ENCODE assay signal across 9 cellular contexts in genomic region chr11:72743321-72744221, GRCh38. TPM values are rescaled to one million over a fixed set of nuclear protein-coding genes. Genes with fewer than 3 reads are reported as not detected.
DNase-seq lines count a peak whose midpoint lies in the region; ATAC-seq, FAIRE-seq and TF ChIP-seq lines count a peak whose summit lies in the region.
"Had no signal": no experiment of that assay in that cellular context is flagged by ENCODE, and none has a peak within 500 bp of the region (broad histone marks: within the 10 kb centered on the region; RNA-seq: fewer than 3 reads in every experiment).

No MANE protein-coding gene starts in this region.

- H3K27me3 Mint-ChIP-seq in natural killer cell (ENCODE audit: low read depth in 2 of 2) = no peaks in the 10 kb centered on the region

- TF ChIP-seq CTCF in natural killer cell (IDR thresholded peaks at IDR 0.05) (no peak), vagina (IDR thresholded peaks at IDR 0.05) (no peak)

- H3K4me3 Mint-ChIP-seq in natural killer cell = peak overlapping the region; percentile 62

- H3K27ac ChIP-seq in small intestine (ENCODE audit: low read depth in 1 of 2, low read length in 1 of 2) (peak overlapping the region in 1 of 2 donors; percentile 24), vagina (no peak overlapping the region)
- H3K27ac ChIP-seq: parathyroid adenoma had no signal

- H3K36me3 Mint-ChIP-seq in natural killer cell = no peaks in the 10 kb centered on the region

- H3K4me1 Mint-ChIP-seq in natural killer cell = peaks cover 71 to 84% of the 10 kb centered on the region in 2 donors

- no peaks in the 10 kb centered on the region for H3K27me3 ChIP-seq in small intestine (ENCODE audit: control insufficient read depth in 2 of 2, insufficient read depth in 2 of 2, low read length in 2 of 2)
- no peaks in the 10 kb centered on the region for H3K27me3 ChIP-seq in vagina

- intact Hi-C loops in natural killer cell (cut with micrococcal nuclease) = no loop called here
- intact Hi-C loops in vagina (cut with DNase I) = no loop called here

- TF ChIP-seq POLR2A in vagina (IDR thresholded peaks at IDR 0.05) = no peak

- peaks cover 0 to 10% of the 10 kb centered on the region in 2 donors for H3K4me1 ChIP-seq in small intestine (ENCODE audit: control insufficient read depth in 2 of 2, insufficient read depth in 1 of 2, low read depth in 1 of 2, low read length in 1 of 2)
- H3K4me1 ChIP-seq in vagina = peaks cover 34% of the 10 kb centered on the region
- H3K4me1 ChIP-seq: parathyroid adenoma had no signal

- no peak for FAIRE-seq in small intestine (lab: Jason Lieb, UNC)

- 79 to 85% (median 82%) methylated on average over 5 to 6 of the region's 6 CpGs for WGBS in small intestine, 3 donors

- H3K9me3 Mint-ChIP-seq in natural killer cell = no peaks in the 10 kb centered on the region

- H3K9me3 ChIP-seq in small intestine (ENCODE audit: control insufficient read depth, low read depth) (no peaks in the 10 kb centered on the region), vagina (no peaks in the 10 kb centered on the region)

- peak; percentile 74 for DNase-seq in NCI-H82 treated with DMSO at 0.1 percent for 48 hours (lab: John Stamatoyannopoulos, UW; ENCODE audit: unreplicated experiment)
- no peak for DNase-seq in natural killer cell
- no peak for DNase-seq in DMS153 treated with DMSO at 0.1 percent for 48 hours (lab: John Stamatoyannopoulos, UW; ENCODE audit: unreplicated experiment)
- DNase-seq in small intestine = no peak
- DNase-seq in vagina (ENCODE audit: extremely low spot score in 2 of 2) = no peak

- no peak overlapping the region for H3K4me3 ChIP-seq in small intestine (ENCODE audit: low read depth in 1 of 2, low read length in 2 of 2)
- H3K4me3 ChIP-seq in vagina = no peak overlapping the region

- H3K36me3 ChIP-seq in small intestine (ENCODE audit: control insufficient read depth in 2 of 2, insufficient read depth in 2 of 2, low read length in 2 of 2) (no peaks in the 10 kb centered on the region), vagina (no peaks in the 10 kb centered on the region)

- peak overlapping the region; percentile 97 to 100 for H3K27ac Mint-ChIP-seq in natural killer cell

- ATAC-seq in GM18508 (IDR thresholded peaks at IDR 0.05; ENCODE audit: insufficient read depth, unreplicated experiment) (peak; percentile 42), GM21576 (IDR thresholded peaks at IDR 0.05; ENCODE audit: unreplicated experiment) (peak; percentile 50), natural killer cell (peak; percentile 54 to 78 (median 58)), HG02938 (IDR thresholded peaks at IDR 0.05; ENCODE audit: unreplicated experiment) (no peak)

RNA-seq across cellular contexts. Expression of gene ARAP1, which starts 8.6 kb away (rescaled TPM):
- total RNA-seq in natural killer cell (100 to 1,000 TPM; 293 to 327 (median 296) TPM), vagina (59.2 TPM)
- 10 to 100 TPM; 42.2 to 58.4 (median 48.0) TPM for polyA plus RNA-seq in small intestine

RNA-seq across cellular contexts. Expression of gene STARD10, which starts 50.3 kb away (rescaled TPM):
- 10 to 100 TPM; 10.9 to 17.3 (median 11.7) TPM for total RNA-seq in natural killer cell
- polyA plus RNA-seq in small intestine = 100 to 1,000 TPM; 169 to 331 (median 238) TPM
- 75.9 TPM for total RNA-seq in vagina
